Comparison of ENCODE assay signal across 1 cellular context in genomic region chr9:89498845-89499480, GRCh38.
TF ChIP-seq lines count a peak whose summit lies in the region.

No MANE protein-coding gene starts in this region.

TF ChIP-seq in GM12878, 131 proteins besides CTCF, POLR2A, EP300 and RAD21 (continued from another document and continues in another):
- TF ChIP-seq ELK1 (IDR thresholded peaks at IDR 0.05; ENCODE audit: low read depth, low read length) (no peak), ZZZ3 (IDR thresholded peaks at IDR 0.05; ENCODE audit: control insufficient read depth, insufficient read length, low read depth) (no peak), RBBP5 (conservative IDR thresholded peaks at IDR 0.05) (no peak), DPF2 (IDR thresholded peaks at IDR 0.05) (peak; percentile 48; the same call in 1 of the 2 replicates), SUPT20H (IDR thresholded peaks at IDR 0.05; ENCODE audit: borderline replicate concordance, control insufficient read depth, low read depth, low read length) (no peak), SPI1 (IDR thresholded peaks at IDR 0.05; ENCODE audit: borderline replicate concordance, insufficient read depth, low read depth, low read length) (0 out of 2 replicates have a peak, but pooled peaks have one; percentile 1), CBX3 (IDR thresholded peaks at IDR 0.05; ENCODE audit: borderline replicate concordance, low read depth) (no peak), NRF1 (conservative IDR thresholded peaks at IDR 0.05; ENCODE audit: low read depth, low read length) (no peak), LARP7 (IDR thresholded peaks at IDR 0.05) (no peak), HDGF (IDR thresholded peaks at IDR 0.05) (no peak), BACH1 (IDR thresholded peaks at IDR 0.05; ENCODE audit: borderline replicate concordance) (no peak), HDAC2 (IDR thresholded peaks at IDR 0.05) (no peak), SP1 (IDR thresholded peaks at IDR 0.05; ENCODE audit: low read depth, low read length) (peak; percentile 22), EZH2 (IDR thresholded peaks at IDR 0.05; ENCODE audit: borderline replicate concordance, control insufficient read depth, low read depth, low read length) (0 out of 2 replicates have a peak, but pooled peaks have one; percentile 34), USF1 (IDR thresholded peaks at IDR 0.05; ENCODE audit: borderline replicate concordance, extremely low read length, insufficient read depth, low read depth, low read length) (no peak), ZSCAN29 (IDR thresholded peaks at IDR 0.05) (no peak), ZBTB33 (IDR thresholded peaks at IDR 0.05) (no peak), SMAD1 (IDR thresholded peaks at IDR 0.05; ENCODE audit: low read depth, partially characterized antibody) (no peak), E2F4 (IDR thresholded peaks at IDR 0.05; ENCODE audit: low read depth, low read length) (no peak), REST (IDR thresholded peaks at IDR 0.05; ENCODE audit: low read depth, low read length) (no peak), SREBF2 (IDR thresholded peaks at IDR 0.05; ENCODE audit: low read length) (no peak), NFYA (IDR thresholded peaks at IDR 0.05; ENCODE audit: borderline replicate concordance, low read depth, low read length) (no peak), NR2F1 (conservative IDR thresholded peaks at IDR 0.05) (no peak), HDAC6 (IDR thresholded peaks at IDR 0.05; ENCODE audit: unreplicated experiment) (no peak), ZNF622 (IDR thresholded peaks at IDR 0.05) (no peak), ZNF217 (IDR thresholded peaks at IDR 0.05) (no peak), IKZF1 (conservative IDR thresholded peaks at IDR 0.05) (peak; percentile 31; the same call in 1 of the 2 replicates), MXI1 (IDR thresholded peaks at IDR 0.05; ENCODE audit: low read depth, low read length) (no peak), TCF12 (IDR thresholded peaks at IDR 0.05; ENCODE audit: low read depth, low read length) (no peak), EED (IDR thresholded peaks at IDR 0.05; ENCODE audit: low read depth) (no peak), JUND (IDR thresholded peaks at IDR 0.05; ENCODE audit: low read depth, low read length) (no peak), YY1 (IDR thresholded peaks at IDR 0.05; ENCODE audit: low read depth, low read length) (0 out of 2 replicates have a peak, but pooled peaks have one; percentile 18), GABPA (IDR thresholded peaks at IDR 0.05; ENCODE audit: low read depth) (no peak), GATAD2B (conservative IDR thresholded peaks at IDR 0.05; ENCODE audit: low read depth) (no peak), FOXM1 (IDR thresholded peaks at IDR 0.05; ENCODE audit: low read depth, low read length) (no peak), CEBPZ (IDR thresholded peaks at IDR 0.05; ENCODE audit: low read depth, low read length) (no peak), RAD51 (IDR thresholded peaks at IDR 0.05) (no peak), TAF1 (IDR thresholded peaks at IDR 0.05; ENCODE audit: borderline replicate concordance, low read depth, low read length) (no peak), CREM (IDR thresholded peaks at IDR 0.05; ENCODE audit: low read depth) (0 out of 2 replicates have a peak, but pooled peaks have one; percentile 32), ZBTB11 (CRISPR knock-in tag; IDR thresholded peaks at IDR 0.05) (no peak), MYC (IDR thresholded peaks at IDR 0.05; ENCODE audit: insufficient read depth, insufficient read length, insufficient replicate concordance, low read length, severe bottlenecking) (no peak), CHD1 (IDR thresholded peaks at IDR 0.05; ENCODE audit: low read depth, low read length) (no peak), PAX8 (IDR thresholded peaks at IDR 0.05) (no peak), STAT1 (conservative IDR thresholded peaks at IDR 0.05) (no peak), KLF5 (IDR thresholded peaks at IDR 0.05; ENCODE audit: partially characterized antibody) (no peak), ZNF207 (IDR thresholded peaks at IDR 0.05; ENCODE audit: borderline replicate concordance) (no peak), POLR2AphosphoS5 (IDR thresholded peaks at IDR 0.05; ENCODE audit: low read length) (no peak), SREBF1 (IDR thresholded peaks at IDR 0.05; ENCODE audit: low read length) (no peak), SMC3 (IDR thresholded peaks at IDR 0.05; ENCODE audit: borderline replicate concordance, low read length) (no peak), BCL11A (IDR thresholded peaks at IDR 0.05; ENCODE audit: low read depth, low read length) (no peak), E4F1 (IDR thresholded peaks at IDR 0.05; ENCODE audit: borderline replicate concordance, partially characterized antibody) (no peak), KDM1A (IDR thresholded peaks at IDR 0.05; ENCODE audit: borderline replicate concordance) (no peak), TCF3 (IDR thresholded peaks at IDR 0.05; ENCODE audit: borderline replicate concordance, insufficient read depth, low read depth, low read length) (no peak), ZNF384 (IDR thresholded peaks at IDR 0.05; ENCODE audit: borderline replicate concordance, low read depth, low read length) (no peak)
